Comparison of ENCODE assay signal across 24 cellular contexts in genomic region chr10:3968727-3969126, GRCh38.
"Had no signal": no experiment of that assay in that cellular context is flagged by ENCODE, and none has a peak within 500 bp of the region (broad histone marks: within the 10 kb centered on the region; RNA-seq: fewer than 3 reads in every experiment).

No MANE protein-coding gene starts in this region.

- FAIRE-seq: astrocyte, colon, frontal cortex had no signal

- H3K27me3 Mint-ChIP-seq: activated CD4-positive, alpha-beta T cell treated with anti-CD3 and anti-CD28 coated beads for 36 hours; activated CD4-positive, alpha-beta T cell treated with anti-CD3 and anti-CD28 coated beads, Interleukin-2, amount 10 ng/mL, durations not matched to agents 7 days and 5 days; activated naive CD4-positive, alpha-beta T cell treated with anti-CD3 and anti-CD28 coated beads, Interleukin-2, amount 10 ng/mL, durations not matched to agents 7 days and 5 days; activated naive CD8-positive, alpha-beta T cell treated with anti-CD3 and anti-CD28 coated beads, Interleukin-2, amount 10 ng/mL, durations not matched to agents 7 days and 5 days; activated T-cell treated with anti-CD3 and anti-CD28 coated beads, Interleukin-2, amount 50 U/mL, for 24 hours had no signal

- H3K27ac Mint-ChIP-seq: activated CD4-positive, alpha-beta T cell treated with anti-CD3 and anti-CD28 coated beads for 36 hours; activated naive CD4-positive, alpha-beta T cell treated with anti-CD3 and anti-CD28 coated beads, Interleukin-2, amount 50 U/mL, for 72 hours; activated T-cell treated with anti-CD3 and anti-CD28 coated beads, Interleukin-2, amount 50 U/mL, for 24 hours had no signal

- DNase-seq: activated CD4-positive, alpha-beta T cell treated with anti-CD3 and anti-CD28 coated beads for 36 hours; activated CD4-positive, alpha-beta T cell treated with anti-CD3 and anti-CD28 coated beads, Interleukin-2, amount 10 ng/mL, durations not matched to agents 7 days and 5 days; activated CD4-positive, alpha-beta T cell treated with anti-CD3 and anti-CD28 coated beads, Interleukin-2, amount 50 U/mL, for 48 hours; activated CD4-positive, CD25-positive, alpha-beta regulatory T cell; activated CD4-positive, CD25-positive, alpha-beta regulatory T cell treated with anti-CD3 and anti-CD28 coated beads, Interleukin-2, amount 50 U/mL, for 72 hours; activated CD8-positive, alpha-beta memory T cell treated with anti-CD3 and anti-CD28 coated beads, Interleukin-2, amount 50 U/mL, for 48 hours; activated gamma-delta T cell; activated naive CD4-positive, alpha-beta T cell; activated naive CD4-positive, alpha-beta T cell treated with anti-CD3 and anti-CD28 coated beads, Interleukin-2, amount 10 ng/mL, durations not matched to agents 7 days and 5 days; activated naive CD8-positive, alpha-beta T cell treated with anti-CD3 and anti-CD28 coated beads, Interleukin-2, amount 10 ng/mL, durations not matched to agents 7 days and 5 days; activated T-cell treated with anti-CD3 and anti-CD28 coated beads for 4 hours; activated T-cell treated with anti-CD3 and anti-CD28 coated beads, Interleukin-2, amount 50 U/mL, for 24 hours; activated T-cell treated with anti-CD3 and anti-CD28 coated beads, Interleukin-2, amount 50 U/mL, for 72 hours; caudate nucleus; cortex of kidney; effector CD8-positive, alpha-beta T cell; foreskin fibroblast; head of caudate nucleus; T-helper 2 cell had no signal

- ATAC-seq: activated CD4-positive, alpha-beta T cell treated with anti-CD3 and anti-CD28 coated beads for 36 hours; activated naive CD4-positive, alpha-beta T cell treated with anti-CD3 and anti-CD28 coated beads, Interleukin-2, amount 50 U/mL, for 72 hours; activated T-cell treated with anti-CD3 and anti-CD28 coated beads, Interleukin-2, amount 50 U/mL, for 72 hours; esophagus mucosa had no signal

- H3K4me3 Mint-ChIP-seq: activated CD4-positive, alpha-beta T cell treated with anti-CD3 and anti-CD28 coated beads for 36 hours; activated CD4-positive, alpha-beta T cell treated with anti-CD3 and anti-CD28 coated beads, Interleukin-2, amount 10 ng/mL, durations not matched to agents 7 days and 5 days; activated naive CD4-positive, alpha-beta T cell treated with anti-CD3 and anti-CD28 coated beads, Interleukin-2, amount 10 ng/mL, durations not matched to agents 7 days and 5 days; activated T-cell treated with anti-CD3 and anti-CD28 coated beads, Interleukin-2, amount 50 U/mL, for 24 hours had no signal

- H3K9me3 Mint-ChIP-seq: activated T-cell treated with anti-CD3 and anti-CD28 coated beads, Interleukin-2, amount 50 U/mL, for 24 hours had no signal
